8 cellular contexts compared by ENCODE assay signal in genomic region chr1:151130837-151131586, GRCh38. TPM values are rescaled to one million over a fixed set of nuclear protein-coding genes. Genes with fewer than 3 reads are reported as not detected.
A peak's percentile ranks its signal among the peaks of the same experiment; 100 is the strongest.
DNase-seq lines count a peak whose midpoint lies in the region; ATAC-seq and TF ChIP-seq lines count a peak whose summit lies in the region.

No MANE protein-coding gene starts in this region.

- H3K79me2 ChIP-seq in ACC112 (ENCODE audit: control insufficient read depth, insufficient read depth, low read length, unreplicated experiment) = no peaks in the 10 kb centered on the region

- H3K27ac ChIP-seq in ACC112 (ENCODE audit: low read depth, low read length) (no peak overlapping the region), upper lobe of left lung (peak overlapping the region in 1 of 4 donors; percentile 47)

- H2AFZ ChIP-seq in ACC112 (ENCODE audit: low read length, unreplicated experiment) = peak overlapping the region; percentile 61

- no peaks in the 10 kb centered on the region for H3K36me3 ChIP-seq in ACC112 (ENCODE audit: insufficient read depth, low read length)
- H3K36me3 ChIP-seq in NT2/D1 (ENCODE audit: insufficient read depth, insufficient read length, low read length) = peaks cover 25% of the 10 kb centered on the region
- H3K36me3 ChIP-seq in upper lobe of left lung = peaks cover 0 to 6% (median 3%) of the 10 kb centered on the region in 4 donors

- WGBS in upper lobe of left lung, 2 donors = 19 to 21% methylated on average over 24 to 32 of the region's 48 CpGs

- H3K9ac ChIP-seq in NT2/D1 (ENCODE audit: insufficient read length, low read depth) = peak overlapping the region; percentile 80

- TF ChIP-seq POLR2A in upper lobe of left lung (IDR thresholded peaks at IDR 0.05) = peak in 1 of 4 donors; percentile 4

- DNase-seq in NT2/D1 (ENCODE audit: low read depth, low spot score) (peak; percentile 98), amygdala (lab: John Stamatoyannopoulos, UW) (peak in 52 of 56 donors; percentile 13 to 83 (median 64)), hippocampal formation (lab: John Stamatoyannopoulos, UW) (peak; percentile 48 to 64), putamen (ENCODE audit: low spot score) (peak; percentile 65), upper lobe of left lung (peak; percentile 85 to 90), NCI-H345 (lab: John Stamatoyannopoulos, UW) (no peak)

- peak; percentile 79 for ATAC-seq in GM19395 (IDR thresholded peaks at IDR 0.05; ENCODE audit: unreplicated experiment)
- peak; percentile 85 to 91 for ATAC-seq in upper lobe of left lung (ENCODE audit: low FRiP score in 2 of 2)

- peaks cover 25% of the 10 kb centered on the region for H3K27me3 ChIP-seq in ACC112 (ENCODE audit: insufficient read depth, low read length)
- H3K27me3 ChIP-seq in NT2/D1 (ENCODE audit: insufficient read depth, insufficient read length) = no peaks in the 10 kb centered on the region
- H3K27me3 ChIP-seq in upper lobe of left lung = no peaks in the 10 kb centered on the region

- no peak for TF ChIP-seq EP300 in upper lobe of left lung (IDR thresholded peaks at IDR 0.05)

- H3K4me1 ChIP-seq in ACC112 (ENCODE audit: control insufficient read depth, insufficient read depth, low read length, unreplicated experiment) = peaks cover 6% of the 10 kb centered on the region
- H3K4me1 ChIP-seq in NT2/D1 (ENCODE audit: insufficient read depth, insufficient read length) = peaks cover 18% of the 10 kb centered on the region
- peaks cover 4 to 17% (median 8%) of the 10 kb centered on the region in 4 donors for H3K4me1 ChIP-seq in upper lobe of left lung

- H3K9me3 ChIP-seq in NT2/D1 (ENCODE audit: insufficient read depth, low read length) (no peaks in the 10 kb centered on the region), upper lobe of left lung (no peaks in the 10 kb centered on the region)

- H3K4me3 ChIP-seq in ACC112 (ENCODE audit: low read depth, low read length) = peak overlapping the region; percentile 60
- H3K4me3 ChIP-seq in NT2/D1 (ENCODE audit: insufficient read length, low read depth) = peak overlapping the region; percentile 44
- H3K4me3 ChIP-seq in upper lobe of left lung = peak overlapping the region in 3 of 4 donors; percentile 28 to 51 (median 43)

- peak in 1 of 6 experiments; percentile 15 for TF ChIP-seq CTCF in upper lobe of left lung (IDR thresholded peaks at IDR 0.05)

RNA-seq across cellular contexts. Expression of gene SEMA6C, which starts 15.4 kb away (rescaled TPM):
- total RNA-seq in upper lobe of left lung = 10 to 100 TPM in 1 of 6 donors, 1 to 10 TPM in 5; 2.1 to 13.6 (median 5.8) TPM

RNA-seq across cellular contexts. Expression of gene TNFAIP8L2, which starts 25.4 kb away (rescaled TPM):
- 10 to 100 TPM in 5 of 6 donors, 1 to 10 TPM in 1; 7.4 to 19.1 (median 15.8) TPM for total RNA-seq in upper lobe of left lung

RNA-seq across cellular contexts. Expression of gene LYSMD1, which starts 34.7 kb away (rescaled TPM):
- 10 to 100 TPM in 1 of 6 donors, 1 to 10 TPM in 5; 2.2 to 16.8 (median 6.2) TPM for total RNA-seq in upper lobe of left lung

RNA-seq across cellular contexts. Expression of gene SCNM1, which starts 34.9 kb away (rescaled TPM):
- total RNA-seq in upper lobe of left lung = 10 to 100 TPM in 5 of 6 donors, 1 to 10 TPM in 1; 8.9 to 50.3 (median 25.9) TPM

RNA-seq across cellular contexts. Expression of gene TMOD4, which starts 44.8 kb away (rescaled TPM):
- total RNA-seq in upper lobe of left lung = under 1 TPM in 2 of 6 donors, not detected in 4; 0.57 to 0.88 TPM
